ENCODE assay signal across 17 cellular contexts in the genomic region with DNA sequence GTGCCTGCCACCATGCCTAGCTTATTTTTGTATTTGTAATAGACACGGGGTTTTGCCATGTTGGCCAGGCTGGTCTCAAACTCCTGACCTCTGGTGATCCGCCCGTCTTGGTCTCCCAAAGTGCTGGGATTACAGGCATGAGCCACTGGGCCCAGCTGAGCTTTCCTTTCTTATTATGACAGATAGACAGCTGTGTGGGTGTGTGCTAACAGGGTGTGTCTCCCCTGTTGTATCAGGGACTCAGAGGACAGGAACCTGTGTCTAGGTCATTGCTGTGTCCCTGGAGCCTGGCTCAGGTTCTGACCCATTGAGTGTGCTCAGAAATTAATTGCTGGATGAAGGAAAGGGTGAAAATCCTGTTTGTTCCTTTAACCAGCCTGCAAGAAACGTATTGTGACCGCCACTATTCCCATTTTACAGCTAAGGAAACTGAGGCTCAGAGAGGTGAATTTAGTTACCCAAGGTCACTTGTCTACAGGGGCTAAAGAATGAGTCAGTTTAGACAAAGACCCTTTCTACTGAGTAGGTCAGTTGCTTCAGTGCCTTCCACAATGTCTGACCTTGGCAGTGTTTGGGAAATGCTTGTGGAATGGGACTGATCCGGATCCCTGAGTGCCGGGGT.
"Had no signal": no experiment of that assay in that cellular context is flagged by ENCODE, and none has a peak within 500 bp of the region (broad histone marks: within the 10 kb centered on the region; RNA-seq: fewer than 3 reads in every experiment).

No MANE protein-coding gene starts in this region.

- H3K36me3 Mint-ChIP-seq: activated naive CD8-positive, alpha-beta T cell treated with anti-CD3 and anti-CD28 coated beads for 36 hours; brain; natural killer cell had no signal

- ATAC-seq: natural killer cell; right cardiac atrium; stimulated activated naive CD8-positive, alpha-beta T cell treated with anti-CD3 and anti-CD28 coated beads, Interleukin-15, amount 100 ng/mL, for 72 hours had no signal

- H3K9me3 Mint-ChIP-seq: activated B cell treated with CpG ODN at 0.5 μM for 24 hours; activated CD4-positive, alpha-beta T cell treated with anti-CD3 and anti-CD28 coated beads, Interleukin-2, amount 10 ng/mL, durations not matched to agents 7 days and 5 days; activated naive CD8-positive, alpha-beta T cell treated with anti-CD3 and anti-CD28 coated beads for 36 hours; brain; natural killer cell; stimulated activated naive CD8-positive, alpha-beta T cell treated with anti-CD3 and anti-CD28 coated beads, Interleukin-15, amount 100 ng/mL, for 72 hours; T-helper 1 cell treated with Interleukin-12 subunit alpha and Interleukin-12 subunit beta and Interleukin-4 antibody, amounts not matched to agents 30 μg/mL and 1 μg/mL, for 36 hours had no signal

- H3K4me1 Mint-ChIP-seq: activated B cell treated with CpG ODN at 0.5 μM for 24 hours; activated CD4-positive, alpha-beta T cell treated with anti-CD3 and anti-CD28 coated beads, Interleukin-2, amount 10 ng/mL, durations not matched to agents 7 days and 5 days had no signal

- H3K9me3 ChIP-seq: spleen, thoracic aorta had no signal

- H3K4me3 Mint-ChIP-seq: activated B cell treated with CpG ODN at 0.5 μM for 24 hours; activated CD4-positive, alpha-beta T cell treated with anti-CD3 and anti-CD28 coated beads, Interleukin-2, amount 10 ng/mL, durations not matched to agents 7 days and 5 days; activated naive CD8-positive, alpha-beta T cell treated with anti-CD3 and anti-CD28 coated beads for 36 hours; natural killer cell; stimulated activated naive CD8-positive, alpha-beta T cell treated with anti-CD3 and anti-CD28 coated beads, Interleukin-15, amount 100 ng/mL, for 72 hours; T-helper 1 cell treated with Interleukin-12 subunit alpha and Interleukin-12 subunit beta and Interleukin-4 antibody, amounts not matched to agents 30 μg/mL and 1 μg/mL, for 36 hours had no signal

- DNase-seq: activated B cell treated with CpG ODN at 0.5 μM for 24 hours; activated CD4-positive, alpha-beta T cell treated with anti-CD3 and anti-CD28 coated beads, Interleukin-2, amount 10 ng/mL, durations not matched to agents 7 days and 5 days; activated CD8-positive, alpha-beta memory T cell treated with anti-CD3 and anti-CD28 coated beads, Interleukin-2, amount 50 U/mL, for 48 hours; activated gamma-delta T cell treated with Interleukin-2 at 50 U/mL for 16 hours; activated naive CD8-positive, alpha-beta T cell treated with anti-CD3 and anti-CD28 coated beads for 36 hours; amygdala; central memory CD4-positive, alpha-beta T cell; effector CD4-positive, alpha-beta T cell; natural killer cell; posterior cingulate gyrus; spleen; stimulated activated naive CD8-positive, alpha-beta T cell treated with anti-CD3 and anti-CD28 coated beads, Interleukin-15, amount 100 ng/mL, for 72 hours had no signal

- H3K36me3 ChIP-seq: spleen, thoracic aorta had no signal

- H3K27ac ChIP-seq: coronary artery, spleen had no signal

- H3K27me3 Mint-ChIP-seq: activated CD4-positive, alpha-beta T cell treated with anti-CD3 and anti-CD28 coated beads, Interleukin-2, amount 10 ng/mL, durations not matched to agents 7 days and 5 days; stimulated activated naive CD8-positive, alpha-beta T cell treated with anti-CD3 and anti-CD28 coated beads, Interleukin-15, amount 100 ng/mL, for 72 hours had no signal

- H3K4me3 ChIP-seq: coronary artery, spleen, thoracic aorta had no signal

- H3K27ac Mint-ChIP-seq: activated B cell treated with CpG ODN at 0.5 μM for 24 hours; activated CD4-positive, alpha-beta T cell treated with anti-CD3 and anti-CD28 coated beads, Interleukin-2, amount 10 ng/mL, durations not matched to agents 7 days and 5 days; activated naive CD8-positive, alpha-beta T cell treated with anti-CD3 and anti-CD28 coated beads for 36 hours; natural killer cell; T-helper 1 cell treated with Interleukin-12 subunit alpha and Interleukin-12 subunit beta and Interleukin-4 antibody, amounts not matched to agents 30 μg/mL and 1 μg/mL, for 36 hours had no signal
